ENCODE assay signal across 35 cellular contexts in the genomic region with DNA sequence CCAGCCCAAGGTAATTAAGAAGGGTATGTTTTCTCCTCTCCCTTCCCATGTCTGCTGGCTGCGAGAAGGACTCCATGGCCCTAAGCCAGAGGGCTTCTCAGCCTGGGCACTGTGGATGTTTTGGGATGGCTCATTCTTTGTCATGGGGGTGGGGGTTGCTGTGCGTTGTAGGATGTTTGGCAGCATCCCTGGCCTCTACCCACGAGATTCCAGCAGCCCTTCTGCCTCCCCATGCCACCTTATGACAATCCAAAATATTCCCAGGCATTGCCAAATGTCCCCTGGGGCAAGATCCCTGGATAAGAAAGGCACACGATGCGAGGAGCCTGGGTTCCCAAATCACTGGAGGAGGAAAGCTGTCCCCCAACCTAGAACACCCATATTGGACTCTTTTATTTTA. TPM values are rescaled to one million over a fixed set of nuclear protein-coding genes. Genes with fewer than 3 reads are reported as not detected.
"Had no signal": no experiment of that assay in that cellular context is flagged by ENCODE, and none has a peak within 500 bp of the region (broad histone marks: within the 10 kb centered on the region; RNA-seq: fewer than 3 reads in every experiment).

No MANE protein-coding gene starts in this region.

- H3K27me3 Mint-ChIP-seq: activated CD4-positive, alpha-beta T cell treated with anti-CD3 and anti-CD28 coated beads, Interleukin-2, amount 10 ng/mL, durations not matched to agents 7 days and 5 days had no signal

- H3K27ac ChIP-seq: ascending aorta, cardiac muscle cell, PC-9, RWPE1 had no signal

- H3K36me3 ChIP-seq: ascending aorta, cardiac muscle cell had no signal

- H3K4me1 Mint-ChIP-seq: activated CD4-positive, alpha-beta T cell treated with anti-CD3 and anti-CD28 coated beads, Interleukin-2, amount 10 ng/mL, durations not matched to agents 7 days and 5 days; activated naive CD4-positive, alpha-beta T cell treated with anti-CD3 and anti-CD28 coated beads, Interleukin-2, amount 50 U/mL, for 24 hours; activated naive CD8-positive, alpha-beta T cell treated with anti-CD3 and anti-CD28 coated beads, Interleukin-2, amount 10 ng/mL, durations not matched to agents 7 days and 5 days; central memory CD8-positive, alpha-beta T cell had no signal

- H2AFZ ChIP-seq: PC-9 had no signal

- ATAC-seq: activated CD8-positive, alpha-beta T cell treated with anti-CD3 and anti-CD28 coated beads, Interleukin-2, amount 10 ng/mL, durations not matched to agents 7 days and 5 days; Right ventricle myocardium inferior had no signal

- H3K9me3 Mint-ChIP-seq: activated naive CD4-positive, alpha-beta T cell treated with anti-CD3 and anti-CD28 coated beads, Interleukin-2, amount 50 U/mL, for 24 hours; activated T-cell treated with anti-CD3 and anti-CD28 coated beads, Interleukin-2, amount 50 U/mL, for 24 hours; activated T-helper 2 cell treated with anti-CD3 and anti-CD28 coated beads, Interferon-gamma antibody, Interleukin-2, Interleukin-4, amounts not matched to agents 10 μg/mL and 5 μg/mL and 100 μg/mL, durations not matched to agents 14 hours and 24 hours and 36 hours; central memory CD8-positive, alpha-beta T cell had no signal

- H3K4me3 Mint-ChIP-seq: activated CD4-positive, alpha-beta T cell treated with anti-CD3 and anti-CD28 coated beads, Interleukin-2, amount 10 ng/mL, durations not matched to agents 7 days and 5 days; activated CD8-positive, alpha-beta T cell treated with anti-CD3 and anti-CD28 coated beads, Interleukin-2, amount 10 ng/mL, durations not matched to agents 7 days and 5 days; activated naive CD4-positive, alpha-beta T cell treated with anti-CD3 and anti-CD28 coated beads, Interleukin-2, amount 50 U/mL, for 24 hours; activated naive CD8-positive, alpha-beta T cell treated with anti-CD3 and anti-CD28 coated beads, Interleukin-2, amount 10 ng/mL, durations not matched to agents 7 days and 5 days; activated T-cell treated with anti-CD3 and anti-CD28 coated beads, Interleukin-2, amount 50 U/mL, for 24 hours; central memory CD8-positive, alpha-beta T cell had no signal

- H3K27me3 ChIP-seq: ascending aorta, cardiac muscle cell had no signal

- H3K27ac Mint-ChIP-seq: activated CD4-positive, alpha-beta T cell treated with anti-CD3 and anti-CD28 coated beads, Interleukin-2, amount 10 ng/mL, durations not matched to agents 7 days and 5 days; activated CD8-positive, alpha-beta T cell treated with anti-CD3 and anti-CD28 coated beads, Interleukin-2, amount 10 ng/mL, durations not matched to agents 7 days and 5 days; activated naive CD4-positive, alpha-beta T cell treated with anti-CD3 and anti-CD28 coated beads, Interleukin-2, amount 50 U/mL, for 24 hours; activated naive CD8-positive, alpha-beta T cell treated with anti-CD3 and anti-CD28 coated beads, Interleukin-2, amount 10 ng/mL, durations not matched to agents 7 days and 5 days; activated T-cell treated with anti-CD3 and anti-CD28 coated beads, Interleukin-2, amount 50 U/mL, for 24 hours; activated T-helper 2 cell treated with anti-CD3 and anti-CD28 coated beads, Interferon-gamma antibody, Interleukin-2, Interleukin-4, amounts not matched to agents 10 μg/mL and 5 μg/mL and 100 μg/mL, durations not matched to agents 14 hours and 24 hours and 36 hours had no signal

- H3K4me2 ChIP-seq: PC-9 had no signal

- H3K4me3 ChIP-seq: ascending aorta, cardiac muscle cell, PC-9 had no signal

- H3K36me3 Mint-ChIP-seq: activated naive CD4-positive, alpha-beta T cell treated with anti-CD3 and anti-CD28 coated beads, Interleukin-2, amount 50 U/mL, for 24 hours; activated naive CD8-positive, alpha-beta T cell treated with anti-CD3 and anti-CD28 coated beads, Interleukin-2, amount 10 ng/mL, durations not matched to agents 7 days and 5 days had no signal

- DNase-seq: activated CD4-positive, alpha-beta T cell treated with anti-CD3 and anti-CD28 coated beads, Interleukin-2, amount 10 ng/mL, durations not matched to agents 7 days and 5 days; activated CD4-positive, alpha-beta T cell treated with anti-CD3 and anti-CD28 coated beads, Interleukin-2, amount 50 U/mL, for 48 hours; activated CD8-positive, alpha-beta T cell treated with anti-CD3 and anti-CD28 coated beads, Interleukin-2, amount 10 ng/mL, durations not matched to agents 7 days and 5 days; activated gamma-delta T cell; activated naive CD4-positive, alpha-beta T cell treated with Interleukin-2 at 50 U/mL for 16 hours; activated naive CD8-positive, alpha-beta T cell treated with anti-CD3 and anti-CD28 coated beads, Interleukin-2, amount 10 ng/mL, durations not matched to agents 7 days and 5 days; activated T-cell treated with anti-CD3 and anti-CD28 coated beads, Interleukin-2, amount 50 U/mL, for 24 hours; amygdala; Karpas-422; NCI-H1048; NCI-H1105 treated with DMSO at 0.1 percent for 48 hours; NCI-H1436; NCI-H187; NCI-H2029 treated with DMSO at 0.1 percent for 48 hours; NCI-H2107; NCI-H2171; NCI-H510A; NCI-H526; NCI-H748 treated with DMSO at 0.1 percent for 48 hours; PC-9; SW 1271; T-helper 1 cell; T-helper 2 cell; T-helper 9 cell had no signal

- H3K9me3 ChIP-seq: ascending aorta had no signal

RNA-seq across cellular contexts. Expression of gene DAO, which starts 36.4 kb away (rescaled TPM):
- total RNA-seq: activated CD4-positive, alpha-beta T cell treated with anti-CD3 and anti-CD28 coated beads, Interleukin-2, amount 10 ng/mL, durations not matched to agents 7 days and 5 days; activated CD8-positive, alpha-beta T cell treated with anti-CD3 and anti-CD28 coated beads, Interleukin-2, amount 10 ng/mL, durations not matched to agents 7 days and 5 days; activated naive CD8-positive, alpha-beta T cell treated with anti-CD3 and anti-CD28 coated beads, Interleukin-2, amount 10 ng/mL, durations not matched to agents 7 days and 5 days; activated T-helper 2 cell treated with anti-CD3 and anti-CD28 coated beads, Interferon-gamma antibody, Interleukin-2, Interleukin-4, amounts not matched to agents 10 μg/mL and 5 μg/mL and 100 μg/mL, durations not matched to agents 14 hours and 24 hours and 36 hours; ascending aorta; cardiac muscle cell; chondrocyte; MCF 10A; OCI-LY7; PC-9; Right ventricle myocardium inferior had no signal
- polyA plus RNA-seq: adipose tissue, cardiac muscle cell had no signal
